ENCODE assay signal across 7 cellular contexts in the genomic region with DNA sequence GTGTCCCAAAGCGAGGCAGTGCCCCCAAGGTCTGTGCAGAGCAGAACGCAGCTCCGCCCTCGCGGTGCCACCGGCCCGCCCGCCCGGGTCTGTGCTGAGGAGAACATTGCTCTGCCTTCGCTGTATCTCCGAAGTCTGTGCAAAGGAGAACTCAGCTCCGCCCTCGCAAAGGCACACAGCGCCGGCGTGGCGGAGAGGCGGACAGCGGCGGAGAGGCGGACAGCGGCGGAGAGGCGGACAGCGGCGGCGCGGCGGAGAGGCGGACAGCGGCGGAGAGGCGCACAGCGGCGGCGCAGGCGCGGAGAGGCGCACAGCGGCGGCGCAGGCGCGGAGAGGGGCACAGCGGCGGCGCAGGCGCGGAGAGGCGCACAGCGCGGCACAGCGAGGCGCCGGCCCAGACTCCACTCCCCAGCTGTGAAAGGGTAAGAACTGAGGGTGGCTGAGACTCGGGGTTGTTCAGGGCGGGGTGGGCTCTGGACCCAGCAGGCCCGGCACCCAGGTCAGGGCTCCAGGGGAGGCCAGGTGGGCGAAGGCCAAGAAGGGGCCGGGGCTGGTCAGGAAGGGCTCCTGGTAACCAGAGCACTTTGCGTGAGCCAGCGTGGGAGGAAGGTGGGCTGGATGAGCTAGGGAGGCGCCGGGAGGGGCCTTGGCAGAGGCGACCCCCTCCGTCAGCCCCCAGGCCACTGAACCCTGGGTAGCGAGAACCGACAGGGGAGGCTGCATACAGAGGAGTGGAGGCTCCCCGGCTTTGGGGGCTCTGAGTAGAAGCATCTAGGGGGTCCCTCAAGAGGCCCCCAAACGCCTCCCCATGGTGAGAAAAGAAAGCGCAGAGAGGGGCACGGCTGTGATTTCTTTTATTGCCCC. TPM values are rescaled to one million over a fixed set of nuclear protein-coding genes. Genes with fewer than 3 reads are reported as not detected.
DNase-seq lines count a peak whose midpoint lies in the region; ATAC-seq, FAIRE-seq and TF ChIP-seq lines count a peak whose summit lies in the region.
"Not testable (repeated sequence)": the region's sequence is repeated elsewhere in the genome, so short reads cannot be mapped to it uniquely, and the experiment has no call there.

No MANE protein-coding gene starts in this region.

- ATAC-seq in GM18519 (IDR thresholded peaks at IDR 0.05; ENCODE audit: low FRiP score, unreplicated experiment) (peak; percentile 96), HG03139 (IDR thresholded peaks at IDR 0.05; ENCODE audit: unreplicated experiment) (peak; percentile 84)

- not testable (repeated sequence) for H3K36me3 Mint-ChIP-seq in chondrocyte (ENCODE audit: low read depth)

- peak overlapping the region; percentile 83 for H3K4me3 Mint-ChIP-seq in chondrocyte (ENCODE audit: unreplicated experiment)

- peak overlapping the region in 1 of 2 donors; percentile 32 for H3K27ac ChIP-seq in kidney (ENCODE audit: low read depth in 2 of 2, low read length in 2 of 2)
- H3K27ac ChIP-seq in skin epidermis: peak overlapping the region; percentile 66 to 94 (median 89)

- peak overlapping the region; percentile 88 for H3K27ac Mint-ChIP-seq in chondrocyte (ENCODE audit: unreplicated experiment)

- peak overlapping the region; percentile 46 to 80 for H3K9ac ChIP-seq in kidney (ENCODE audit: low read length in 2 of 2)

- H3K9me3 ChIP-seq in kidney (ENCODE audit: control insufficient read depth in 1 of 2, low read length in 2 of 2): not testable (repeated sequence)

- intact Hi-C loops in kidney (cut with DNase I): not testable (repeated sequence)

- DNase-seq in NCI-H69 (lab: John Stamatoyannopoulos, UW) (peak; percentile 79), kidney (peak; percentile 84)
- peak; percentile 77 for DNase-seq in activated CD4-positive, alpha-beta T cell treated with anti-CD3 and anti-CD28 coated beads for 48 hours
- not testable (repeated sequence) for DNase-seq in chondrocyte (ENCODE audit: low spot score)

- not testable (repeated sequence) for FAIRE-seq in kidney (lab: Jason Lieb, UNC)

- TF ChIP-seq CTCF in chondrocyte (IDR thresholded peaks at IDR 0.05): peak; percentile 76
- TF ChIP-seq CTCF in kidney (IDR thresholded peaks at IDR 0.05; ENCODE audit: borderline replicate concordance, extremely low read depth, insufficient read depth): not testable (repeated sequence)

- not testable (repeated sequence) for H3K9me3 Mint-ChIP-seq in chondrocyte (ENCODE audit: low read depth)

- H3K4me1 ChIP-seq in kidney (ENCODE audit: control insufficient read depth in 1 of 2, insufficient read depth in 1 of 2, low read depth in 1 of 2, low read length in 2 of 2): not testable (repeated sequence)

- H3K4me3 ChIP-seq in kidney (ENCODE audit: low read length in 2 of 2) (peak overlapping the region; percentile 72), skin epidermis (peak overlapping the region; percentile 69 to 94 (median 85))

- peaks cover 25% of the 10 kb centered on the region for H3K4me1 Mint-ChIP-seq in chondrocyte (ENCODE audit: low read depth)

- not testable (repeated sequence) for H3K27me3 Mint-ChIP-seq in chondrocyte (ENCODE audit: low read depth)

- not testable (repeated sequence) for H3K36me3 ChIP-seq in kidney (ENCODE audit: control insufficient read depth in 1 of 2, insufficient read depth in 2 of 2, low read length in 2 of 2)

RNA-seq across cellular contexts. Expression of a gene that starts 53.4 kb away (rescaled TPM):
- total RNA-seq in chondrocyte: not detected in 3 replicates
- total RNA-seq in kidney: not detected
- not detected for polyA plus RNA-seq in kidney (ENCODE audit: insufficient read depth, low read depth, low replicate concordance)
